Comparison of ENCODE assay signal across 1 cellular context in the genomic region with DNA sequence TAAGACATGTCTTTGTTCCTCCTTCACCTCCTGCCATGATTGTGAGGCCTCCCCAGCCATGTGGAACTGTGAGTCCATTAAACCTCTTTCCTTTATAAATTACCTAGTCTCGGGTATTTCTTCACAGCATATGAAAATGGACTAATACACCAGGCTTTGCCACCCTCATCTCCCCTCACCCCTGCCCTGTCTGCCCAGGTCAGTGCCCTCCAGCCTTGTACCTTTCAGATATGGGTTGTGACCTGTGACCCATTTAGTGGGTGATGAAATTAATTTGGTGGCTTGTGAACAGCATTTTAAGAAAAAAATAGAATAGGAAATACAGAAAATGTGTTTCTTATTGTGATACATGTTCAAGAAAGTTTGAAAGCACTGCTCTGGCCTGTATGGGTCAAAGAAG.
A peak's percentile ranks its signal among the peaks of the same experiment; 100 is the strongest.
TF ChIP-seq lines count a peak whose summit lies in the region.

No MANE protein-coding gene starts in this region.

TF ChIP-seq in GM12878, 131 proteins besides CTCF, POLR2A, EP300 and RAD21:
- TF ChIP-seq BRCA1 (IDR thresholded peaks at IDR 0.05; ENCODE audit: low read depth, low read length) (no peak), POLR2AphosphoS2 (IDR thresholded peaks at IDR 0.05; ENCODE audit: low read depth, low read length) (0 out of 2 replicates have a peak, but pooled peaks have one; percentile 42)
